8 cellular contexts compared by ENCODE assay signal in the genomic region with DNA sequence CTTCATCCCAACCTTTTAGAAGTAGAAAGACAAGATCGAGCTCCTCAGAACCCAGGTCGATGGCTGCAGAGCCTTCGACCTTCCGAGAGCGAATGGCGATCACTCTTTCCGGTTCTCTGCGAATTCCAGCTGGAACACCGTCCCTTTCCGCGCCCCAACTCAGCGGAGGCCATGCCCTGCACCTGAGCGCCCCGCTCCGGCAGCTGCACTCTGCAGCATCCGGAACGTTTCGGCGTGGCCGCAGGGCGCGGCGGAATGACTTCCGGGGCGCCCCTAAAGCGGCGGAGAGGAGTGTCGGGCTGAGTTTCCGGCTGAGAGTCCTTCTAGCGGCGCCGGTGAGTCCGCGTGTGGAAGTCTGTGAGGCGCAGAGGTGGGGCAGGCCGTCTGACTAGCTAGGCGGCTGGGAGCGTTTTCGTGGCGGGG. TPM values are rescaled to one million over a fixed set of nuclear protein-coding genes. Genes with fewer than 3 reads are reported as not detected.
A peak's percentile ranks its signal among the peaks of the same experiment; 100 is the strongest.
DNase-seq lines count a peak whose midpoint lies in the region; ATAC-seq and TF ChIP-seq lines count a peak whose summit lies in the region.
"Not testable (repeated sequence)": the region's sequence is repeated elsewhere in the genome, so short reads cannot be mapped to it uniquely, and the experiment has no call there.

GTF2H2C (plus strand) TSS at position 284 of the 423 bp plus-strand sequence. CDS start 4,942 bp downstream, outside the sequence.

- intact Hi-C loops in activated naive CD4-positive, alpha-beta T cell treated with anti-CD3 and anti-CD28 coated beads for 36 hours (cut with micrococcal nuclease): not testable (repeated sequence)

- H3K36me3 ChIP-seq in mucosa of rectum (ENCODE audit: control insufficient read depth in 2 of 2, insufficient read depth in 2 of 2, low read length in 2 of 2): not testable (repeated sequence)

- H3K9me3 ChIP-seq in mucosa of rectum (ENCODE audit: control insufficient read depth in 2 of 2, low read length in 2 of 2): not testable (repeated sequence)

- H3K4me1 Mint-ChIP-seq in activated naive CD4-positive, alpha-beta T cell treated with anti-CD3 and anti-CD28 coated beads for 36 hours (ENCODE audit: low read depth): not testable (repeated sequence)

- H3K27me3 ChIP-seq in mucosa of rectum (ENCODE audit: control insufficient read depth in 2 of 2, insufficient read depth in 2 of 2, low read length in 2 of 2): not testable (repeated sequence)

- H3K4me3 Mint-ChIP-seq in activated naive CD4-positive, alpha-beta T cell treated with anti-CD3 and anti-CD28 coated beads for 36 hours: peak within 1 kb of the TSS; percentile 97

- H3K9ac ChIP-seq in mucosa of rectum (ENCODE audit: low read depth in 1 of 2, low read length in 2 of 2): peak within 1 kb of the TSS; percentile 41 to 59

- H3K27ac ChIP-seq in C4-2B: peak within 1 kb of the TSS; percentile 69
- peak within 1 kb of the TSS in 1 of 2 donors; percentile 58 for H3K27ac ChIP-seq in mucosa of rectum (ENCODE audit: low read depth in 2 of 2, low read length in 2 of 2)

- TF ChIP-seq CTCF in C4-2B (conservative IDR thresholded peaks at IDR 0.05); fibroblast of mammary gland (conservative IDR thresholded peaks at IDR 0.05; ENCODE audit: control insufficient read depth, insufficient read depth, low read depth, low read length): not testable (repeated sequence)

- ATAC-seq in GM19438 (IDR thresholded peaks at IDR 0.05; ENCODE audit: low read depth, unreplicated experiment) (peak; percentile 91), HG03175 (IDR thresholded peaks at IDR 0.05; ENCODE audit: unreplicated experiment) (peak; percentile 98), SK-N-SH treated with all-trans-retinoic acid at 6 μM for 48 hours (peak; percentile 99)

- peak within 1 kb of the TSS; percentile 47 for H3K4me3 ChIP-seq in fibroblast of mammary gland (ENCODE audit: control insufficient read depth, low read depth, low read length)
- H3K4me3 ChIP-seq in mucosa of rectum (ENCODE audit: low read length in 2 of 2): peak within 1 kb of the TSS; percentile 61 to 71

- H3K27me3 Mint-ChIP-seq in activated naive CD4-positive, alpha-beta T cell treated with anti-CD3 and anti-CD28 coated beads for 36 hours (ENCODE audit: low read depth): not testable (repeated sequence)

- CTCF ChIA-PET in activated naive CD4-positive, alpha-beta T cell treated with anti-CD3 and anti-CD28 coated beads for 36 hours (lab: Charles Lee): not testable (repeated sequence)

- not testable (repeated sequence) for H3K9me3 Mint-ChIP-seq in activated naive CD4-positive, alpha-beta T cell treated with anti-CD3 and anti-CD28 coated beads for 36 hours

- not testable (repeated sequence) for H3K36me3 Mint-ChIP-seq in activated naive CD4-positive, alpha-beta T cell treated with anti-CD3 and anti-CD28 coated beads for 36 hours (ENCODE audit: low read depth)

- peak; percentile 86 for DNase-seq in activated naive CD4-positive, alpha-beta T cell treated with anti-CD3 and anti-CD28 coated beads for 36 hours
- peak; percentile 67 for DNase-seq in fibroblast of mammary gland (ENCODE audit: low read depth)
- DNase-seq in stimulated activated CD4-positive, alpha-beta T cell treated with anti-CD3 and anti-CD28 coated beads, TNF-alpha, amount 100 ng/mL, for 1 hour (ENCODE audit: low read depth in 3 of 3, low spot score in 1 of 3): peak; percentile 37 to 50 (median 47)

- H3K4me1 ChIP-seq in mucosa of rectum (ENCODE audit: control insufficient read depth in 2 of 2, insufficient read depth in 2 of 2, low read length in 2 of 2): not testable (repeated sequence)

- H3K27ac Mint-ChIP-seq in activated naive CD4-positive, alpha-beta T cell treated with anti-CD3 and anti-CD28 coated beads for 36 hours: peak within 1 kb of the TSS; percentile 73

RNA-seq across cellular contexts. Expression of gene GTF2H2C, which starts in this region (rescaled TPM):
- total RNA-seq in activated naive CD4-positive, alpha-beta T cell treated with anti-CD3 and anti-CD28 coated beads for 36 hours: 10 to 100 TPM; 38.2 to 38.4 TPM
